Comparison of ENCODE assay signal across 8 cellular contexts in genomic region chr21:41411449-41412089, GRCh38. TPM values are rescaled to one million over a fixed set of nuclear protein-coding genes. Genes with fewer than 3 reads are reported as not detected.
A peak's percentile ranks its signal among the peaks of the same experiment; 100 is the strongest.
DNase-seq lines count a peak whose midpoint lies in the region; ATAC-seq and TF ChIP-seq lines count a peak whose summit lies in the region.
"Had no signal": no experiment of that assay in that cellular context is flagged by ENCODE, and none has a peak within 500 bp of the region (broad histone marks: within the 10 kb centered on the region; RNA-seq: fewer than 3 reads in every experiment).

No MANE protein-coding gene starts in this region.

- no peaks in the 10 kb centered on the region for H3K36me3 ChIP-seq in H7 (replicated peaks; ENCODE audit: control insufficient read depth, insufficient read depth, low read length)
- H3K36me3 ChIP-seq: gastrocnemius medialis had no signal

- H3K4me3 ChIP-seq in H7 (ENCODE audit: insufficient read depth, low read depth, low read length) = no peak overlapping the region
- H3K4me3 ChIP-seq: gastrocnemius medialis had no signal

- no peaks in the 10 kb centered on the region for H3K27me3 ChIP-seq in H7 (ENCODE audit: control insufficient read depth, insufficient read depth, low read length)
- H3K27me3 ChIP-seq: gastrocnemius medialis had no signal

- DNase-seq in HT1080 (ENCODE audit: low read depth) (peak; percentile 45), astrocyte of the hippocampus (ENCODE audit: low read depth, low spot score) (peak; percentile 43), mesenteric fat pad (ENCODE audit: low spot score) (peak; percentile 82), GM19240 (ENCODE audit: insufficient read length, low spot score) (no peak), H7 (no peak)
- DNase-seq: gastrocnemius medialis had no signal

- no peak for ATAC-seq in GM19455 (IDR thresholded peaks at IDR 0.05; ENCODE audit: unreplicated experiment)
- ATAC-seq: gastrocnemius medialis had no signal

- TF ChIP-seq CTCF in GM12872 (IDR thresholded peaks at IDR 0.05; ENCODE audit: insufficient read depth, low read depth, low read length) = peak; percentile 45; the same call in 2 of the 3 replicates

RNA-seq across cellular contexts. Expression of gene MX1, which starts 14.5 kb away (rescaled TPM):
- total RNA-seq in HT1080 (2014; rRNA removed; shearing (Covaris generic)) = 6.5 and 7.3 TPM in 2 replicates
- 3.8 and 4.7 TPM in 2 replicates for polyA plus RNA-seq in HT1080 (2015; cell fraction: cytosol; rRNA removed)
- polyA plus RNA-seq in HT1080 (2015; cell fraction: nucleus; rRNA removed) = 6.5 and 10.2 TPM in 2 replicates
- 60.3 TPM for total RNA-seq in mesenteric fat pad
- 1.6 and 3.9 TPM in 2 replicates for total RNA-seq in H7 (2014; rRNA removed; shearing (Covaris generic))

RNA-seq across cellular contexts. Expression of gene MX2, which starts 49.7 kb away (rescaled TPM):
- total RNA-seq in HT1080 (2014; rRNA removed; shearing (Covaris generic)) = 0.08 and 0.17 TPM in 2 replicates
- polyA plus RNA-seq in HT1080 (2015; cell fraction: cytosol; rRNA removed) = 0.43 and 0.44 TPM in 2 replicates
- polyA plus RNA-seq in HT1080 (2015; cell fraction: nucleus; rRNA removed) = 0.91 and 1.5 TPM in 2 replicates
- 39.9 TPM for total RNA-seq in mesenteric fat pad
- 0.45 and 2.1 TPM in 2 replicates for total RNA-seq in H7 (2014; rRNA removed; shearing (Covaris generic))

Comparison
In these comparisons a context has a peak if more than half of its experiments do, and no peak if none do; other contexts are left out.
1. DNase-seq: peak in HT1080 (single experiment), astrocyte of the hippocampus (single experiment) and mesenteric fat pad (single experiment); none in GM19240 (single experiment) and H7 (single experiment).
2. RNA of gene MX2, which starts 49.7 kb away (total RNA-seq): 39.9 TPM in mesenteric fat pad (single experiment); 0.45 to 2.1 TPM in H7 and 0.08 to 0.17 TPM in HT1080; every median in the first group is over 10 times any median in the second.